In genomic region chr1:117686907-117687306, GRCh38 we compare ENCODE assay signal across 15 cellular contexts.
DNase-seq lines count a peak whose midpoint lies in the region; ATAC-seq and TF ChIP-seq lines count a peak whose summit lies in the region.
"Had no signal": no experiment of that assay in that cellular context is flagged by ENCODE, and none has a peak within 500 bp of the region (broad histone marks: within the 10 kb centered on the region; RNA-seq: fewer than 3 reads in every experiment).

No MANE protein-coding gene starts in this region.

- no peak overlapping the region for H2BK120ac ChIP-seq in mesendoderm (ENCODE audit: low read depth, low read length)

- peaks cover 12% of the 10 kb centered on the region for H3K79me2 ChIP-seq in MM.1S (ENCODE audit: low read length)
- H3K79me2 ChIP-seq in mesendoderm (ENCODE audit: control insufficient read depth, insufficient read depth, low read length) = no peaks in the 10 kb centered on the region

- H3K4me3 Mint-ChIP-seq in activated naive CD4-positive, alpha-beta T cell treated with anti-CD3 and anti-CD28 coated beads for 36 hours = no peak overlapping the region
- H3K4me3 Mint-ChIP-seq: activated naive CD8-positive, alpha-beta T cell treated with anti-CD3 and anti-CD28 coated beads, Interleukin-2, amount 10 ng/mL, durations not matched to agents 7 days and 5 days had no signal

- no peaks in the 10 kb centered on the region for H3K4me1 Mint-ChIP-seq in activated naive CD4-positive, alpha-beta T cell treated with anti-CD3 and anti-CD28 coated beads for 36 hours (ENCODE audit: low read depth)

- POLR2A ChIA-PET in BJ (lab: Charles Lee) = interaction anchor here (0.6 to 1.3 kb wide), 2 partner anchors 9 to 15 kb away, joined by 3 to 4 read pairs; no protein-coding TSS in a partner anchor

- intact Hi-C loops in activated naive CD4-positive, alpha-beta T cell treated with anti-CD3 and anti-CD28 coated beads for 36 hours (cut with micrococcal nuclease) = no loop called here

- H2AFZ ChIP-seq in MM.1S (ENCODE audit: low read length) = 0 out of 2 replicates have a peak overlapping the region, but pooled peaks have one; percentile 38

- no CpG with 5 or more reads among the region's 2 CpGs for WGBS in mesendoderm (ENCODE audit: extremely low coverage, insufficient coverage, low lambda C conversion rate)

- no peaks in the 10 kb centered on the region for H3K9me2 ChIP-seq in MM.1S (replicated peaks; ENCODE audit: insufficient read depth, low read length)

- peaks cover 2% of the 10 kb centered on the region; the same call in 1 of the 2 replicates for H3F3A ChIP-seq in MM.1S (ENCODE audit: insufficient read depth, low read length)

- no peak overlapping the region for H4K8ac ChIP-seq in mesendoderm (ENCODE audit: low read depth, low read length)

- H3K9me3 Mint-ChIP-seq in activated naive CD4-positive, alpha-beta T cell treated with anti-CD3 and anti-CD28 coated beads for 36 hours = no peaks in the 10 kb centered on the region
- H3K9me3 Mint-ChIP-seq: activated naive CD8-positive, alpha-beta T cell treated with anti-CD3 and anti-CD28 coated beads, Interleukin-2, amount 10 ng/mL, durations not matched to agents 7 days and 5 days had no signal

- peak overlapping the region; percentile 52 for H3K9ac ChIP-seq in MM.1S (ENCODE audit: low read length)
- no peak overlapping the region for H3K9ac ChIP-seq in mesendoderm (ENCODE audit: low read length)

- H4K20me1 ChIP-seq in MM.1S (ENCODE audit: insufficient read depth, low read length) = no peaks in the 10 kb centered on the region

- H2BK15ac ChIP-seq in mesendoderm (replicated peaks; ENCODE audit: low read depth) = no peak overlapping the region

- no peaks in the 10 kb centered on the region for H3K36me3 Mint-ChIP-seq in activated naive CD4-positive, alpha-beta T cell treated with anti-CD3 and anti-CD28 coated beads for 36 hours (ENCODE audit: low read depth)
- H3K36me3 Mint-ChIP-seq: activated naive CD8-positive, alpha-beta T cell treated with anti-CD3 and anti-CD28 coated beads, Interleukin-2, amount 10 ng/mL, durations not matched to agents 7 days and 5 days had no signal

- H3K56ac ChIP-seq in mesendoderm (ENCODE audit: low read length) = no peak overlapping the region

- CTCF ChIA-PET in BJ (lab: Yijun Ruan, JAX) = interaction anchor here (1.1 to 2.0 kb wide), 4 partner anchors 11 to 79 kb away, joined by 3 to 5 read pairs (median 3); no protein-coding TSS in a partner anchor
- CTCF ChIA-PET in activated naive CD4-positive, alpha-beta T cell treated with anti-CD3 and anti-CD28 coated beads for 36 hours (lab: Charles Lee) = interaction anchor here (0.8 kb wide), 1 partner anchor 13 kb away, joined by 3 read pairs; no protein-coding TSS in a partner anchor

- H4K5ac ChIP-seq in mesendoderm (ENCODE audit: low read length) = no peak overlapping the region

- H3K4me1 ChIP-seq in MM.1S (ENCODE audit: low read length) (peaks cover 38% of the 10 kb centered on the region), mesendoderm (ENCODE audit: control insufficient read depth, low read depth, low read length) (no peaks in the 10 kb centered on the region)
- H3K4me1 ChIP-seq: colonic mucosa, Peyer's patch had no signal

- H3K23ac ChIP-seq in mesendoderm (ENCODE audit: low read length) = no peak overlapping the region

- H2AK5ac ChIP-seq in mesendoderm (ENCODE audit: low read length) = no peak overlapping the region

- peak overlapping the region; percentile 79; the same call in 1 of the 2 replicates for H3K27ac ChIP-seq in MM.1S (ENCODE audit: low read length)
- H3K27ac ChIP-seq in mesendoderm (ENCODE audit: low read depth, low read length) = no peak overlapping the region
- H3K27ac ChIP-seq: colonic mucosa, Peyer's patch had no signal

- no peaks in the 10 kb centered on the region for H3K79me1 ChIP-seq in mesendoderm (ENCODE audit: low read length)

- no peak overlapping the region for H3K18ac ChIP-seq in mesendoderm (ENCODE audit: low read length)

- H3K4ac ChIP-seq in mesendoderm (ENCODE audit: low read depth, low read length) = no peak overlapping the region

- H3K27me3 Mint-ChIP-seq in activated naive CD4-positive, alpha-beta T cell treated with anti-CD3 and anti-CD28 coated beads for 36 hours (ENCODE audit: low read depth) = peaks cover 8% of the 10 kb centered on the region

- H2BK5ac ChIP-seq in mesendoderm (ENCODE audit: low read length) = no peak overlapping the region

- no peak for ATAC-seq in HG02840 (IDR thresholded peaks at IDR 0.05; ENCODE audit: low FRiP score, unreplicated experiment)
- no peak for ATAC-seq in stimulated activated naive CD8-positive, alpha-beta T cell treated with anti-CD3 and anti-CD28 coated beads, Interleukin-15, Interleukin-2, amounts not matched to agents 100 U/mL and 50 U/mL, for 24 hours

- H3K4me2 ChIP-seq in MM.1S (ENCODE audit: low read depth, low read length) = peak overlapping the region; percentile 45
- no peak overlapping the region for H3K4me2 ChIP-seq in mesendoderm (ENCODE audit: low read length)

- no peaks in the 10 kb centered on the region for H3K27me3 ChIP-seq in BJ (ENCODE audit: control insufficient read depth, insufficient read depth, low read length)
- H3K27me3 ChIP-seq in MM.1S (replicated peaks; ENCODE audit: insufficient read depth, low read length) = no peaks in the 10 kb centered on the region
- no peaks in the 10 kb centered on the region for H3K27me3 ChIP-seq in mesendoderm (ENCODE audit: insufficient read depth, low read length, poor library complexity)
- H3K27me3 ChIP-seq: colonic mucosa, Peyer's patch had no signal

- H3K36me3 ChIP-seq in BJ (ENCODE audit: control insufficient read depth, insufficient read depth, low read length) (no peaks in the 10 kb centered on the region), MM.1S (replicated peaks; ENCODE audit: insufficient read depth, low read length) (no peaks in the 10 kb centered on the region), mesendoderm (ENCODE audit: control insufficient read depth, insufficient read depth, low read length) (no peaks in the 10 kb centered on the region)
- H3K36me3 ChIP-seq: colonic mucosa, Peyer's patch had no signal

- TF ChIP-seq CTCF in BJ (IDR thresholded peaks at IDR 0.05; ENCODE audit: insufficient read depth, low read depth, low read length) = no peak
- TF ChIP-seq CTCF in MM.1S (IDR thresholded peaks at IDR 0.05; ENCODE audit: low read length) = no peak
- no peak for TF ChIP-seq CTCF in epithelial cell of proximal tubule (conservative IDR thresholded peaks at IDR 0.05; ENCODE audit: low read depth, low read length)

- no peak overlapping the region for H3K4me3 ChIP-seq in BJ (ENCODE audit: low read depth, low read length)
- H3K4me3 ChIP-seq in MM.1S (ENCODE audit: low read length) = no peak overlapping the region
- H3K4me3 ChIP-seq in epithelial cell of proximal tubule (ENCODE audit: low read depth, low read length) = no peak overlapping the region
- H3K4me3 ChIP-seq in mesendoderm (ENCODE audit: low read length) = no peak overlapping the region
- H3K4me3 ChIP-seq: colonic mucosa, Peyer's patch had no signal

- DNase-seq in BJ (ENCODE audit: low read depth) = peak; percentile 33
- no peak for DNase-seq in MM.1S
- DNase-seq in epithelial cell of proximal tubule (ENCODE audit: low read depth) = peak; percentile 45
- peak; percentile 34 for DNase-seq in mesendoderm
- no peak for DNase-seq in stimulated activated naive CD8-positive, alpha-beta T cell treated with anti-CD3 and anti-CD28 coated beads, Interleukin-15, Interleukin-2, amounts not matched to agents 100 U/mL and 50 U/mL, for 24 hours
- no peak for DNase-seq in stimulated activated CD8-positive, alpha-beta memory T cell treated with anti-CD3 and anti-CD28 coated beads, Interleukin-4, amount 100 ng/mL, for 48 hours
- DNase-seq in activated naive CD4-positive, alpha-beta T cell treated with anti-CD3 and anti-CD28 coated beads for 36 hours = no peak
- DNase-seq: activated naive CD8-positive, alpha-beta T cell treated with anti-CD3 and anti-CD28 coated beads, Interleukin-2, amount 10 ng/mL, durations not matched to agents 7 days and 5 days; colonic mucosa; DMS53; NCI-H1105 treated with DMSO at 0.1 percent for 48 hours; NCI-H446 treated with DMSO at 0.1 percent for 48 hours; Peyer's patch; posterior cingulate gyrus had no signal

- H3K27ac Mint-ChIP-seq in activated naive CD4-positive, alpha-beta T cell treated with anti-CD3 and anti-CD28 coated beads for 36 hours = no peak overlapping the region
- H3K27ac Mint-ChIP-seq: activated naive CD8-positive, alpha-beta T cell treated with anti-CD3 and anti-CD28 coated beads, Interleukin-2, amount 10 ng/mL, durations not matched to agents 7 days and 5 days had no signal

- no peaks in the 10 kb centered on the region for H3K9me3 ChIP-seq in MM.1S (replicated peaks; ENCODE audit: insufficient read depth, low read length)
- H3K9me3 ChIP-seq: colonic mucosa, Peyer's patch had no signal

Comparison
In these comparisons a context has a peak if more than half of its experiments do, and no peak if none do; other contexts are left out.
1. DNase-seq: peak in BJ (single experiment), epithelial cell of proximal tubule (single experiment) and mesendoderm (single experiment); none in MM.1S (single experiment), stimulated activated naive CD8-positive, alpha-beta T cell treated with anti-CD3 and anti-CD28 coated beads, Interleukin-15, Interleukin-2, amounts not matched to agents 100 U/mL and 50 U/mL, for 24 hours (single experiment), stimulated activated CD8-positive, alpha-beta memory T cell treated with anti-CD3 and anti-CD28 coated beads, Interleukin-4, amount 100 ng/mL, for 48 hours (single experiment) and activated naive CD4-positive, alpha-beta T cell treated with anti-CD3 and anti-CD28 coated beads for 36 hours (single experiment).